Comparison of ENCODE assay signal across 18 cellular contexts in the genomic region with DNA sequence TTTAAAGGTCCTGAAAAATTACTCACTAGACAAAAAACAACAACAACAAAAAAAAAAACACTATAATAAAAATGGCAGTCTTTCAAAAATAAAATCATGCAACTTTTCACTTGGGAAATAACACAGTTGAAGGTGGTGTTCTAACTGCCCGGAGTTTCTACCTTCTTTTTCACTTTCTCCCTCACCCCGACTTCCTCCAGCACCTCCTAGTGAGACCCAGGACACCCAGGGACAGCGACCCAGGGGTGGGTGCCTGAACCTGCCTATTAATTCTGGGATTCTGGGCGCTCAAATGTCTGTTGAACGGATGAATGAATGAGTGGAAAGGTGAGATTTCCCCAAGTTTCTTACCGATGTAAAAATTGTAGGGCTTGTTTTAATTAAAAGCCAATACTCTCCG. TPM values are rescaled to one million over a fixed set of nuclear protein-coding genes. Genes with fewer than 3 reads are reported as not detected.
"Had no signal": no experiment of that assay in that cellular context is flagged by ENCODE, and none has a peak within 500 bp of the region (broad histone marks: within the 10 kb centered on the region; RNA-seq: fewer than 3 reads in every experiment).

No MANE protein-coding gene starts in this region.

- H3K4me1 Mint-ChIP-seq: activated naive CD8-positive, alpha-beta T cell treated with anti-CD3 and anti-CD28 coated beads for 36 hours had no signal

- ATAC-seq: heart left ventricle; natural killer cell treated with Interleukin-12 subunit alpha and Interleukin-12 subunit beta and Interleukin-15 and Interleukin-18, amount 100 ng/mL, for 72 hours had no signal

- H3K9me3 ChIP-seq: heart left ventricle, stomach had no signal

- H3K36me3 Mint-ChIP-seq: activated naive CD8-positive, alpha-beta T cell treated with anti-CD3 and anti-CD28 coated beads for 36 hours; brain; natural killer cell treated with Interleukin-12 subunit alpha and Interleukin-12 subunit beta and Interleukin-15 and Interleukin-18, amount 100 ng/mL, for 72 hours had no signal

- H3K9me3 Mint-ChIP-seq: activated naive CD8-positive, alpha-beta T cell treated with anti-CD3 and anti-CD28 coated beads for 36 hours; activated T-helper 1 cell treated with anti-CD3 and anti-CD28 coated beads, Interleukin-12 subunit alpha, Interleukin-12 subunit beta, Interleukin-2, Interleukin-4 antibody, amounts not matched to agents 30 ng/mL and 10 ng/mL and 1 ng/mL, durations not matched to agents 14 hours and 24 hours and 36 hours; natural killer cell treated with Interleukin-12 subunit alpha and Interleukin-12 subunit beta and Interleukin-15 and Interleukin-18, amount 100 ng/mL, for 72 hours had no signal

- H3K27ac ChIP-seq: stomach had no signal

- DNase-seq: activated CD4-positive, CD25-positive, alpha-beta regulatory T cell treated with anti-CD3 and anti-CD28 coated beads, Interleukin-2, amount 50 U/mL, for 72 hours; activated naive CD8-positive, alpha-beta T cell treated with anti-CD3 and anti-CD28 coated beads for 36 hours; cortex of kidney; effector CD8-positive, alpha-beta T cell; foreskin melanocyte; heart left ventricle; left ventricle myocardium superior; mesendoderm; stimulated activated CD4-positive, alpha-beta T cell treated with anti-CD3 and anti-CD28 coated beads, Interleukin-12 subunit alpha, Interleukin-12 subunit beta, amount 100 ng/mL, for 4 hours; stimulated activated CD4-positive, alpha-beta T cell treated with anti-CD3 and anti-CD28 coated beads, Interleukin-2, amount 100 ng/mL, for 24 hours; stomach; T-helper 1 cell; T1000 had no signal

- H3K27ac Mint-ChIP-seq: activated naive CD8-positive, alpha-beta T cell treated with anti-CD3 and anti-CD28 coated beads for 36 hours; activated T-helper 1 cell treated with anti-CD3 and anti-CD28 coated beads, Interleukin-12 subunit alpha, Interleukin-12 subunit beta, Interleukin-2, Interleukin-4 antibody, amounts not matched to agents 30 ng/mL and 10 ng/mL and 1 ng/mL, durations not matched to agents 14 hours and 24 hours and 36 hours; natural killer cell treated with Interleukin-12 subunit alpha and Interleukin-12 subunit beta and Interleukin-15 and Interleukin-18, amount 100 ng/mL, for 72 hours had no signal

- H3K36me3 ChIP-seq: heart left ventricle, stomach had no signal

- H3K4me3 Mint-ChIP-seq: activated naive CD8-positive, alpha-beta T cell treated with anti-CD3 and anti-CD28 coated beads for 36 hours; activated T-helper 1 cell treated with anti-CD3 and anti-CD28 coated beads, Interleukin-12 subunit alpha, Interleukin-12 subunit beta, Interleukin-2, Interleukin-4 antibody, amounts not matched to agents 30 ng/mL and 10 ng/mL and 1 ng/mL, durations not matched to agents 14 hours and 24 hours and 36 hours; natural killer cell treated with Interleukin-12 subunit alpha and Interleukin-12 subunit beta and Interleukin-15 and Interleukin-18, amount 100 ng/mL, for 72 hours had no signal

RNA-seq across cellular contexts. Expression of gene FZD10, which starts 2.0 kb away (rescaled TPM):
- total RNA-seq: activated CD8-positive, alpha-beta memory T cell treated with anti-CD3 and anti-CD28 coated beads for 36 hours; activated naive CD8-positive, alpha-beta T cell treated with anti-CD3 and anti-CD28 coated beads for 36 hours; activated T-helper 1 cell treated with anti-CD3 and anti-CD28 coated beads, Interleukin-12 subunit alpha, Interleukin-12 subunit beta, Interleukin-2, Interleukin-4 antibody, amounts not matched to agents 30 ng/mL and 10 ng/mL and 1 ng/mL, durations not matched to agents 14 hours and 24 hours and 36 hours; natural killer cell treated with Interleukin-12 subunit alpha and Interleukin-12 subunit beta and Interleukin-15 and Interleukin-18, amount 100 ng/mL, for 72 hours; osteoblast had no signal
